In the genomic region with DNA sequence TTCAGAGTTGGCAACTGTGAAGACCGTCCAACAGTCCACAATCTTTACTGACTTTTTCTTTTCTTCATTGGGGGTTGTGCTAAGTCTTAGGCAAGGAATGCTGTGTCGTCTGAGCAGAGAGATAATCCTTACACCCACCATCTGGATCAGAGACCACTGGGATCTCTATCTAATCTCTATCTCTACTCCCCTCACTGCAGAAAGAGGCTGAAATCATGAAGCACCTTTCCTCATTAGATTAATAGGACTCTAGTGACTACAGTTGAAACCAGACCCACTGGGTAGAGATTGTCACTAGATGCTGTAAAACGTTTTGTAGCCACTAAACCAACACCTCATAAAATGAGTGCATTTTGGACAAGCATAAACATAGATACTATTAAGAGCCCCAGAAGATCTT, we compare ENCODE assay signal across 1 cellular context.
TF ChIP-seq lines count a peak whose summit lies in the region.

No MANE protein-coding gene starts in this region.

TF ChIP-seq in GM23338, 12 proteins besides CTCF, POLR2A, EP300 and RAD21 (continued from another document):
- TF ChIP-seq ZNF462 (CRISPR knock-in tag; IDR thresholded peaks at IDR 0.05) = no peak
- no peak for TF ChIP-seq EZH2 (IDR thresholded peaks at IDR 0.05; ENCODE audit: low read depth, unreplicated experiment)
